In the genomic region with DNA sequence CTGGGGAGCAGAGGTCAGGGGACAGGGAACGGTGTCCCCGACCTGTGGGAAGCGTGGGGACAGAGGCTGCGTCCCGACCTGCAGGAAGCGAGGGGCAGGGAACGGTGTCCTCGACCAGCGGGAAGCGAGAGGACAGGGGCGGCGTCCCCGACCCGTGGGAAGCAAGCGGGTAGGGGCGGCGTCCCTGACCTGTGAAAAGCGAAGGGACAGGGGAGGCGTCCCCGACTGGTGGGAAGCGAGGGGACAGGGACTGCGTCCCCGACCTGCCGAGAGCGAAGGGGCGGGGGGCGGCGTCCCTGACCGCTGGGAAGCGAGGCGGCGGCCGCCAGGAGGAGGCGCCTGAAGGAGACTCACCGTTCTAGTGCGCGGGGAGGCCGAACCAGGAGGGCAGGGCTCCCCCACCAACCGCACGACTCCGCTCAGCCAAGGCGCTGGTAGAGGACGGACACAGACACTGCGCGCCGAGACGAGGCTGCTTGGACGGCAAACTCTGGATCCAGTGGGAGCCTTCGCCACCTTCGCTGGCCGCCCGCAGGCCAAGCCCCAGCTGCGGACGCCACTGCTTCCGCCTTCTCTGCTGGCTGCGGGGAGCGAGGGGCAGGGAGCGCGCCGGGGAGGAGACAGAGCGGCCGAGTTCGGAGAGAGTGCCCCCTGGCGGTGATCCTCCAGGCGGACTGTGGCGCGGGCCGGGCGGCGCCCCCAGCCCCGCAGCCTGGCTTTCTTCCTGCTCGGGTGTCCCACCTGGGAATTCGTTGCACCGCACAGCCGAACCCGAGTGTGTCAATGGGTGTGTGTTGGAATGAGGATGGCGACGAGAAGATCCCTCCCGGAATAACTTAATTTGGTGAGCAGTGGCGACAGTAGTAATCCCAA, we compare ENCODE assay signal across 8 cellular contexts. TPM values are rescaled to one million over a fixed set of nuclear protein-coding genes. Genes with fewer than 3 reads are reported as not detected.
DNase-seq lines count a peak whose midpoint lies in the region; ATAC-seq lines count a peak whose summit lies in the region.

A gene with protein sequence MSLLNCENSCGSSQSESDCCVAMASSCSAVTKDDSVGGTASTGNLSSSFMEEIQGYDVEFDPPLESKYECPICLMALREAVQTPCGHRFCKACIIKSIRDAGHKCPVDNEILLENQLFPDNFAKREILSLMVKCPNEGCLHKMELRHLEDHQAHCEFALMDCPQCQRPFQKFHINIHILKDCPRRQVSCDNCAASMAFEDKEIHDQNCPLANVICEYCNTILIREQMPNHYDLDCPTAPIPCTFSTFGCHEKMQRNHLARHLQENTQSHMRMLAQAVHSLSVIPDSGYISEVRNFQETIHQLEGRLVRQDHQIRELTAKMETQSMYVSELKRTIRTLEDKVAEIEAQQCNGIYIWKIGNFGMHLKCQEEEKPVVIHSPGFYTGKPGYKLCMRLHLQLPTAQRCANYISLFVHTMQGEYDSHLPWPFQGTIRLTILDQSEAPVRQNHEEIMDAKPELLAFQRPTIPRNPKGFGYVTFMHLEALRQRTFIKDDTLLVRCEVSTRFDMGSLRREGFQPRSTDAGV (minus strand): TSS at position 579 of the 873 bp plus-strand sequence. CDS start 8,757 bp downstream, outside the sequence.

- WGBS in esophagus, 2 donors, result 0 to 1% methylated on average over 77 to 80 of the region's 80 CpGs

- peaks cover 0 to 2% of the 10 kb centered on the region in 2 donors for H3K9me3 ChIP-seq in esophagus (ENCODE audit: control insufficient read depth in 2 of 2, insufficient read depth in 1 of 2, low read depth in 1 of 2, low read length in 1 of 2)
- H3K9me3 ChIP-seq in mucosa of stomach (ENCODE audit: control insufficient read depth, low read length), result no peaks in the 10 kb centered on the region

- H3K4me3 ChIP-seq in esophagus (ENCODE audit: low read depth in 1 of 2, low read length in 2 of 2), result peak within 1 kb of the TSS; percentile 73 to 99
- H3K4me3 ChIP-seq in mucosa of stomach (ENCODE audit: low read length), result peak within 1 kb of the TSS; percentile 90

- H3K27ac ChIP-seq in esophagus (ENCODE audit: low read depth in 2 of 2, low read length in 1 of 2), result peak within 1 kb of the TSS; percentile 87 to 93

- ATAC-seq in GM21390 (IDR thresholded peaks at IDR 0.05; ENCODE audit: unreplicated experiment), result peak; percentile 96

- no peaks in the 10 kb centered on the region for H3K27me3 ChIP-seq in esophagus (ENCODE audit: control insufficient read depth in 1 of 2, insufficient read depth in 2 of 2, low read length in 2 of 2)
- no peaks in the 10 kb centered on the region for H3K27me3 ChIP-seq in mucosa of stomach (ENCODE audit: control insufficient read depth, insufficient read depth, low read length)

- H3K9ac ChIP-seq in mucosa of stomach (ENCODE audit: low read length), result peak within 1 kb of the TSS; percentile 93

- H3K4me1 ChIP-seq in esophagus (ENCODE audit: control insufficient read depth in 2 of 2, insufficient read depth in 2 of 2, low read length in 1 of 2) (no peaks in the 10 kb centered on the region), mucosa of stomach (ENCODE audit: control insufficient read depth, insufficient read depth, low read length) (no peaks in the 10 kb centered on the region)

- peak; percentile 30 for DNase-seq in DMS 273 treated with DMSO at 0.1 percent for 48 hours (lab: John Stamatoyannopoulos, UW)
- peak in 74 of 76 experiments; percentile 16 to 87 (median 74) for DNase-seq in HUDEP-2 (lab: John Stamatoyannopoulos, UW; ENCODE audit: unreplicated experiment in 76 of 76)
- peak; percentile 91 for DNase-seq in OCI-M1 (lab: John Stamatoyannopoulos, UW)
- peak; percentile 88 for DNase-seq in activated T-cell treated with anti-CD3 and anti-CD28 coated beads for 48 hours (ENCODE audit: low read depth)
- DNase-seq in stimulated activated CD8-positive, alpha-beta memory T cell treated with anti-CD3 and anti-CD28 coated beads, Interleukin-7, amount 100 ng/mL, for 1 hour (ENCODE audit: low read depth in 2 of 2), result peak; percentile 80 to 87

- H3K36me3 ChIP-seq in esophagus (ENCODE audit: control insufficient read depth in 2 of 2, insufficient read depth in 2 of 2, low read length in 1 of 2) (no peaks in the 10 kb centered on the region), mucosa of stomach (ENCODE audit: control insufficient read depth, insufficient read depth, low read length) (no peaks in the 10 kb centered on the region)

RNA-seq across cellular contexts. Expression of the gene that starts here (rescaled TPM):
- polyA plus RNA-seq in esophagus, result 1 to 10 TPM; 1.9 to 3.7 TPM

Comparison
In these comparisons a context has a peak if more than half of its experiments do, and no peak if none do; other contexts are left out.
1. Peak in every context shown above with its lines: DNase-seq, ATAC-seq, H3K4me3 ChIP-seq and H3K27ac ChIP-seq.
2. DNase-seq: peak in every context shown above with its lines; median percentile 91 in OCI-M1; 88 in activated T-cell treated with anti-CD3 and anti-CD28 coated beads for 48 hours; 84 in stimulated activated CD8-positive, alpha-beta memory T cell treated with anti-CD3 and anti-CD28 coated beads, Interleukin-7, amount 100 ng/mL, for 1 hour; 74 in HUDEP-2; 30 in DMS 273 treated with DMSO at 0.1 percent for 48 hours.